Comparison of ENCODE assay signal across 8 cellular contexts in genomic region chr15:28871168-28871567, GRCh38. TPM values are rescaled to one million over a fixed set of nuclear protein-coding genes. Genes with fewer than 3 reads are reported as not detected.
"Had no signal": no experiment of that assay in that cellular context is flagged by ENCODE, and none has a peak within 500 bp of the region (broad histone marks: within the 10 kb centered on the region; RNA-seq: fewer than 3 reads in every experiment).

No MANE protein-coding gene starts in this region.

- DNase-seq: IMR-90, KBM-7, KG1 had no signal

- H3K4me3 Mint-ChIP-seq: IgD-negative memory B cell had no signal

- H3K27ac ChIP-seq: HL-60 had no signal

- H3K36me3 Mint-ChIP-seq: IgD-negative memory B cell had no signal

- FAIRE-seq: HTR-8/SVneo had no signal

RNA-seq across cellular contexts. Expression of gene APBA2, which starts 14.6 kb away (rescaled TPM):
- total RNA-seq: HT-29 had no signal

RNA-seq across cellular contexts. Expression of gene GOLGA6L7, which starts 22.7 kb away (rescaled TPM):
- total RNA-seq: HT-29, HT1080, IMR-90 had no signal
- polyA plus RNA-seq: IgD-negative memory B cell, IMR-90 had no signal
